In the genomic region with DNA sequence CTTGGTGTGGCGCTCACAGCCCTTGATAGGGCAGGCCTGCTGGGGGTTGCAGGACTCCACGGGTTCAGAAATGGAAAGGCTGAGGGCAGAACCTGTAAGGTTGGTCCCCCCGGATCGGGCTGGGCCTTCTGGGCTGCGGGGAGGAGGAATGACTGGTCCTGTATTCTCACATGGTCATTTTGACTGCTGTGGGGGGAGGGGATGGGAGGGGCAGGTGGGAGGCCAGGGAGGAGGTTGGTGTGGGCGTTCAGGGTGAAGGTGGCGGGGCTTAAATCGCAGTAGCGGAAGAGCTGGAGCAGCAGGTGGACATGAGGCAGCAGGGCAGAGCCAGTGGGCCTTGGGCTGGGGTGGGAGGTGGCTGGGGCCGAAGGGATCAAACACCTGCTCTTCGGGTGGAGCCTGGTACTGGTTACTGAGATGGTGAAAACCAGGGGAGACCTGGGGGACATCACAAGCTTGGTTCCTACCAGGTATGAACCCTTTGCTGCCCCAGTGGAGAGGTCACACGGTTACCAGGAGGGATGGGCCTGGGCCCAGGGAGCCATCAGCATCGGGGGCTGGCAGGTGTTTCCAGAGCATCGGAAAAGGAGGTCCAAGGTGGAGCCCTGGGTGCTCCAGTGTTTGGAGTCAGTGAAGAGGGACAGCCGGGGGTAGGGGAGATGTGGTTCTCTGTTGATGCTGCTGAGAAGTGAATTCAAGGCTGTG, we compare ENCODE assay signal across 13 cellular contexts. TPM values are rescaled to one million over a fixed set of nuclear protein-coding genes. Genes with fewer than 3 reads are reported as not detected.
A peak's percentile ranks its signal among the peaks of the same experiment; 100 is the strongest.
DNase-seq lines count a peak whose midpoint lies in the region; ATAC-seq and TF ChIP-seq lines count a peak whose summit lies in the region.
"Had no signal": no experiment of that assay in that cellular context is flagged by ENCODE, and none has a peak within 500 bp of the region (broad histone marks: within the 10 kb centered on the region; RNA-seq: fewer than 3 reads in every experiment).

No MANE protein-coding gene starts in this region.

- H3K27ac Mint-ChIP-seq in CD14-positive monocyte (peak overlapping the region in 2 of 7 donors; percentile 6 to 45), MCF 10A (ENCODE audit: low read depth, unreplicated experiment) (no peak overlapping the region)
- H3K27ac Mint-ChIP-seq in naive thymus-derived CD4-positive, alpha-beta T cell = peak overlapping the region in 5 of 9 donors; percentile 17 to 79 (median 59)

- H3K4me1 ChIP-seq in naive thymus-derived CD4-positive, alpha-beta T cell (ENCODE audit: control insufficient read depth in 2 of 2, insufficient read depth in 2 of 2, low read length in 2 of 2) = peaks cover 10 to 14% of the 10 kb centered on the region in 2 donors

- H3K27me3 Mint-ChIP-seq in CD14-positive monocyte (ENCODE audit: low read depth in 3 of 3) (peaks cover 3 to 14% (median 13%) of the 10 kb centered on the region in 3 donors), MCF 10A (ENCODE audit: insufficient read depth, unreplicated experiment) (no peaks in the 10 kb centered on the region)
- no peaks in the 10 kb centered on the region for H3K27me3 Mint-ChIP-seq in naive thymus-derived CD4-positive, alpha-beta T cell

- no peaks in the 10 kb centered on the region for H3K27me3 ChIP-seq in naive thymus-derived CD4-positive, alpha-beta T cell (ENCODE audit: control insufficient read depth in 2 of 2, insufficient read depth in 2 of 2, low read length in 2 of 2)

- ATAC-seq in naive thymus-derived CD4-positive, alpha-beta T cell = no peak

- peaks cover 0 to 45% (median 0%) of the 10 kb centered on the region in 3 experiments for H3K36me3 ChIP-seq in naive thymus-derived CD4-positive, alpha-beta T cell (ENCODE audit: control insufficient read depth in 2 of 3, insufficient read depth in 3 of 3, low read length in 3 of 3)

- H3K4me3 ChIP-seq in LNCaP clone FGC (ENCODE audit: low read depth, low read length) = peak overlapping the region; percentile 84
- H3K4me3 ChIP-seq in naive thymus-derived CD4-positive, alpha-beta T cell (ENCODE audit: low read length) = no peak overlapping the region

- no peaks in the 10 kb centered on the region for H3K9me3 ChIP-seq in naive thymus-derived CD4-positive, alpha-beta T cell (ENCODE audit: control insufficient read depth in 2 of 3, low read length in 3 of 3)
- H3K9me3 ChIP-seq: neutrophil had no signal

- H3K9me3 Mint-ChIP-seq in CD14-positive monocyte = no peaks in the 10 kb centered on the region
- H3K9me3 Mint-ChIP-seq in MCF 10A (ENCODE audit: unreplicated experiment) = no peaks in the 10 kb centered on the region
- H3K9me3 Mint-ChIP-seq in naive thymus-derived CD4-positive, alpha-beta T cell = no peaks in the 10 kb centered on the region

- H3K27ac ChIP-seq in naive thymus-derived CD4-positive, alpha-beta T cell (ENCODE audit: low read depth, low read length) = peak overlapping the region; percentile 77
- H3K27ac ChIP-seq in caudate nucleus (ENCODE audit: low read depth, low read length) = no peak overlapping the region
- H3K27ac ChIP-seq: neutrophil had no signal

- intact Hi-C loops in CD14-positive monocyte (cut with micrococcal nuclease) (no loop called here), MCF 10A (cut with micrococcal nuclease) (no loop called here)
- intact Hi-C loops in naive thymus-derived CD4-positive, alpha-beta T cell (cut with micrococcal nuclease) = loop anchor here in 1 of 2 donors (5.0 to 10.0 kb wide), 2 partner anchors 1045 to 1338 kb away; partner anchors contain the start of gene RNU6ATAC

- DNase-seq in CD14-positive monocyte (ENCODE audit: low spot score) (peak; percentile 41), LNCaP clone FGC (ENCODE audit: low read depth) (no peak), MCF 10A (ENCODE audit: unreplicated experiment) (no peak), NOMO-1 treated with DMSO at 0.1 percent for 48 hours (lab: John Stamatoyannopoulos, UW; ENCODE audit: unreplicated experiment) (no peak), caudate nucleus (lab: John Stamatoyannopoulos, UW) (no peak), HUDEP-2 (lab: John Stamatoyannopoulos, UW; ENCODE audit: unreplicated experiment in 76 of 76) (no peak), retina (no peak)
- no peak for DNase-seq in naive thymus-derived CD4-positive, alpha-beta T cell
- DNase-seq: NCI-H1436 had no signal

- no peak for TF ChIP-seq CTCF in CD14-positive monocyte (IDR thresholded peaks at IDR 0.05)
- TF ChIP-seq CTCF in LNCaP clone FGC (IDR thresholded peaks at IDR 0.05; ENCODE audit: control insufficient read depth, extremely low read depth, insufficient read depth) = no peak
- TF ChIP-seq CTCF in MCF 10A (IDR thresholded peaks at IDR 0.05; ENCODE audit: unreplicated experiment) = no peak

- H3K4me1 Mint-ChIP-seq in CD14-positive monocyte = peaks cover 21% of the 10 kb centered on the region
- H3K4me1 Mint-ChIP-seq in MCF 10A (ENCODE audit: insufficient read depth, unreplicated experiment) = no peaks in the 10 kb centered on the region
- H3K4me1 Mint-ChIP-seq in naive thymus-derived CD4-positive, alpha-beta T cell = peaks cover 12 to 41% (median 18%) of the 10 kb centered on the region in 7 donors

- POLR2A ChIA-PET in MCF 10A (lab: Yijun Ruan, JAX) = interaction anchor here (0.8 to 1.5 kb wide), 2 partner anchors 22 to 26 kb away, joined by 3 to 5 read pairs; no protein-coding TSS in a partner anchor
- POLR2A ChIA-PET in naive thymus-derived CD4-positive, alpha-beta T cell (lab: Charles Lee) = no interaction called here

- BruUV-seq in MCF 10A (replicated peaks; lab: Mats Ljungman, UMichigan) = no TSS peak

- CTCF ChIA-PET in MCF 10A (lab: Yijun Ruan, JAX) = no interaction called here
- CTCF ChIA-PET in naive thymus-derived CD4-positive, alpha-beta T cell (lab: Charles Lee) = no interaction called here

- H3K4me3 Mint-ChIP-seq in CD14-positive monocyte (peak overlapping the region in 1 of 2 donors; percentile 88), MCF 10A (ENCODE audit: unreplicated experiment) (peak overlapping the region; percentile 80)
- H3K4me3 Mint-ChIP-seq in naive thymus-derived CD4-positive, alpha-beta T cell = peak overlapping the region; percentile 78 to 95 (median 88)

- H3K36me3 Mint-ChIP-seq in CD14-positive monocyte (peaks cover 22 to 39% of the 10 kb centered on the region in 2 donors), MCF 10A (ENCODE audit: insufficient read depth, unreplicated experiment) (peaks cover 30% of the 10 kb centered on the region)
- peaks cover 0 to 17% (median 8%) of the 10 kb centered on the region in 5 donors for H3K36me3 Mint-ChIP-seq in naive thymus-derived CD4-positive, alpha-beta T cell

RNA-seq across cellular contexts. Expression of gene MRPS2, which starts 1.8 kb away (rescaled TPM):
- polyA plus RNA-seq in CD14-positive monocyte = 10 to 100 TPM; 27.9 to 30.2 TPM
- 35.4 and 45.8 TPM in 2 replicates for total RNA-seq in MCF 10A (2022)
- total RNA-seq in naive thymus-derived CD4-positive, alpha-beta T cell = 10 to 100 TPM; 19.4 to 32.3 (median 28.3) TPM
- polyA plus RNA-seq in naive thymus-derived CD4-positive, alpha-beta T cell = 10 to 100 TPM; 48.9 to 66.1 TPM

RNA-seq across cellular contexts. Expression of gene LCN1, which starts 18.9 kb away (rescaled TPM):
- polyA plus RNA-seq in CD14-positive monocyte = not detected
- total RNA-seq in MCF 10A (2022) = not detected in 2 replicates
- total RNA-seq in naive thymus-derived CD4-positive, alpha-beta T cell = not detected
- polyA plus RNA-seq in naive thymus-derived CD4-positive, alpha-beta T cell = not detected
- total RNA-seq: Daoy, frontal cortex had no signal
- polyA plus RNA-seq: adipose tissue had no signal

RNA-seq across cellular contexts. Expression of gene PPP1R26, which starts 22.7 kb away (rescaled TPM):
- polyA plus RNA-seq in CD14-positive monocyte = under 1 TPM; 0.56 to 0.60 TPM
- total RNA-seq in MCF 10A (2022) = 19.1 and 21.7 TPM in 2 replicates
- 1 to 10 TPM in 1 of 5 experiments, under 1 TPM in 3, not detected in 1; 0.19 to 5.6 (median 0.43) TPM for total RNA-seq in naive thymus-derived CD4-positive, alpha-beta T cell
- polyA plus RNA-seq in naive thymus-derived CD4-positive, alpha-beta T cell = under 1 TPM in 1 of 2 donors, not detected in 1; 0.05 TPM

RNA-seq across cellular contexts. Expression of gene OBP2A, which starts 43.6 kb away (rescaled TPM):
- polyA plus RNA-seq in CD14-positive monocyte = not detected
- total RNA-seq in MCF 10A (2022) = not detected in 2 replicates
- total RNA-seq in naive thymus-derived CD4-positive, alpha-beta T cell = not detected
- not detected for polyA plus RNA-seq in naive thymus-derived CD4-positive, alpha-beta T cell
- total RNA-seq: Daoy, frontal cortex had no signal
- polyA plus RNA-seq: adipose tissue had no signal

RNA-seq across cellular contexts. Expression of gene PAEP, which starts 59.2 kb away (rescaled TPM):
- not detected for polyA plus RNA-seq in CD14-positive monocyte
- not detected in 2 replicates for total RNA-seq in MCF 10A (2022)
- not detected for total RNA-seq in naive thymus-derived CD4-positive, alpha-beta T cell
- polyA plus RNA-seq in naive thymus-derived CD4-positive, alpha-beta T cell = not detected
- total RNA-seq: Daoy, frontal cortex had no signal
- polyA plus RNA-seq: adipose tissue had no signal
